In genomic region chr11:118895093-118896039, GRCh38 we compare ENCODE assay signal across 2 cellular contexts.
TF ChIP-seq lines count a peak whose summit lies in the region.

No MANE protein-coding gene starts in this region.

TF ChIP-seq in GM23338, 12 proteins besides CTCF, POLR2A, EP300 and RAD21:
- TF ChIP-seq, protein P1, sequence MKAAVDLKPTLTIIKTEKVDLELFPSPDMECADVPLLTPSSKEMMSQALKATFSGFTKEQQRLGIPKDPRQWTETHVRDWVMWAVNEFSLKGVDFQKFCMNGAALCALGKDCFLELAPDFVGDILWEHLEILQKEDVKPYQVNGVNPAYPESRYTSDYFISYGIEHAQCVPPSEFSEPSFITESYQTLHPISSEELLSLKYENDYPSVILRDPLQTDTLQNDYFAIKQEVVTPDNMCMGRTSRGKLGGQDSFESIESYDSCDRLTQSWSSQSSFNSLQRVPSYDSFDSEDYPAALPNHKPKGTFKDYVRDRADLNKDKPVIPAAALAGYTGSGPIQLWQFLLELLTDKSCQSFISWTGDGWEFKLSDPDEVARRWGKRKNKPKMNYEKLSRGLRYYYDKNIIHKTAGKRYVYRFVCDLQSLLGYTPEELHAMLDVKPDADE (IDR thresholded peaks at IDR 0.05): no peak
- TF ChIP-seq NANOG (IDR thresholded peaks at IDR 0.05; ENCODE audit: borderline replicate concordance) (no peak), POLR2AphosphoS5 (IDR thresholded peaks at IDR 0.05; ENCODE audit: low read depth) (no peak), EZH2 (IDR thresholded peaks at IDR 0.05; ENCODE audit: low read depth, unreplicated experiment) (no peak), ZNF462 (CRISPR knock-in tag; IDR thresholded peaks at IDR 0.05) (no peak), EZH2phosphoT487 (IDR thresholded peaks at IDR 0.05; ENCODE audit: unreplicated experiment) (no peak), ZNF331 (CRISPR knock-in tag; IDR thresholded peaks at IDR 0.05; ENCODE audit: low read depth) (no peak), REST (IDR thresholded peaks at IDR 0.05; ENCODE audit: unreplicated experiment) (no peak), JUNB (IDR thresholded peaks at IDR 0.05; ENCODE audit: unreplicated experiment) (no peak), CREB1 (CRISPR knock-in tag; IDR thresholded peaks at IDR 0.05; ENCODE audit: low read depth) (no peak), STAT1 (IDR thresholded peaks at IDR 0.05; ENCODE audit: unreplicated experiment) (no peak), ZNF114 (CRISPR knock-in tag; IDR thresholded peaks at IDR 0.05) (no peak)

TF ChIP-seq in H1, 55 proteins besides CTCF, POLR2A, EP300 and RAD21:
- TF ChIP-seq MAX (IDR thresholded peaks at IDR 0.05): no peak
- no peak for TF ChIP-seq TAF7 (optimal IDR thresholded peaks at IDR 0.05; ENCODE audit: borderline replicate concordance, low read depth, low read length)
- no peak for TF ChIP-seq CBX8 (IDR thresholded peaks at IDR 0.05; ENCODE audit: borderline replicate concordance, low read depth, low read length)
- TF ChIP-seq MAFK (IDR thresholded peaks at IDR 0.05; ENCODE audit: low read depth, low read length): no peak
- TF ChIP-seq POLR2AphosphoS5 (IDR thresholded peaks at IDR 0.05; ENCODE audit: low read depth, low read length): peak; percentile 67; the same call in 1 of the 2 replicates
